ENCODE assay signal across 8 cellular contexts in the genomic region with DNA sequence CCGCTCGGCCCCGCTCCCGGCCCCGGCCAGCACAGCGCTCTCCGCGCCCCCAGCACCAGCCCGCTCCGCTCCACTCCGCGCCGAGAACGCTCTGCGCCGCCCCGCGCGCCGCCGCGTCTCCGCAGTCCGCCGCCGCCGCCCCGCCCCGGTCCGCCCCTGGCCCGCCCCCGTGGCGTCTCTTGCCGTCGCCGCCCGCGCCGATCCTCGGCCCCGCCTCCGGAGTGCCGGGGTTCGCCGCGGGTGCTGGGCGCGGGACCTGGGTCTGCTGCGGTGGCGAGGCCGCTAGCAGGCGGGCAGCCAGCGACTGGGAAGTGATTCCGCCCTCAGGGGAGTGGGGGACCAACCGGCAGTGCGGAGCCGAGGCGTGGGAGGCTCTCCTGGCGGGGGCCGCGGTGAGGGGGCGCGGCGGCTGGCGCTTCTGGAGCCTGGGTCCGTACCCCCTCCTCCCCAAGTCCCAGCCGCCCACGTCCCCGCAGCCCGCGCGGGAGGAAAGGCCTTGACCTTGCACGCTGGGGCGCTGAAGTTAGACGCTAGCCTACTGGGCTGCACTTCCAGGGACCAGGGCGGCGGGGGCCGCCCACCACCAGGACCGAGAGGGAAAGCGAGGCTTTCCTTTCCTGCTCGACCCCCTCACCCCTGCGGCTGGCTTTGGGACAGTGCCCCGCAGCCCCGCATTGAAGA. TPM values are rescaled to one million over a fixed set of nuclear protein-coding genes. Genes with fewer than 3 reads are reported as not detected.
DNase-seq lines count a peak whose midpoint lies in the region; ATAC-seq and TF ChIP-seq lines count a peak whose summit lies in the region.

A gene with protein sequence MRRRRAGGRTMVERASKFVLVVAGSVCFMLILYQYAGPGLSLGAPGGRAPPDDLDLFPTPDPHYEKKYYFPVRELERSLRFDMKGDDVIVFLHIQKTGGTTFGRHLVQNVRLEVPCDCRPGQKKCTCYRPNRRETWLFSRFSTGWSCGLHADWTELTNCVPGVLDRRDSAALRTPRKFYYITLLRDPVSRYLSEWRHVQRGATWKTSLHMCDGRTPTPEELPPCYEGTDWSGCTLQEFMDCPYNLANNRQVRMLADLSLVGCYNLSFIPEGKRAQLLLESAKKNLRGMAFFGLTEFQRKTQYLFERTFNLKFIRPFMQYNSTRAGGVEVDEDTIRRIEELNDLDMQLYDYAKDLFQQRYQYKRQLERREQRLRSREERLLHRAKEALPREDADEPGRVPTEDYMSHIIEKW (minus strand): TSS at position 93 of the 681 bp plus-strand sequence. CDS start 305 bp downstream, outside the sequence.

- H3K36me3 Mint-ChIP-seq in activated T-helper 17 cell treated with anti-CD3 and anti-CD28 coated beads, Interleukin-2, amount 50 U/mL, for 72 hours (ENCODE audit: low read depth) = no peaks in the 10 kb centered on the region
- no peaks in the 10 kb centered on the region for H3K36me3 Mint-ChIP-seq in naive thymus-derived CD8-positive, alpha-beta T cell
- peaks cover 15 to 17% of the 10 kb centered on the region in 2 donors for H3K36me3 Mint-ChIP-seq in stimulated activated naive B cell treated with anti-CD40 and anti-IgM and Interleukin-4, amounts not matched to agents 10 μg/mL and 1 μg/mL and 100 μg/mL, for 72 hours

- peaks cover 10% of the 10 kb centered on the region for H3K4me1 Mint-ChIP-seq in activated T-helper 17 cell treated with anti-CD3 and anti-CD28 coated beads, Interleukin-2, amount 50 U/mL, for 72 hours
- H3K4me1 Mint-ChIP-seq in naive thymus-derived CD8-positive, alpha-beta T cell = peaks cover 26 to 48% (median 43%) of the 10 kb centered on the region in 4 donors
- peaks cover 34 to 49% of the 10 kb centered on the region in 2 donors for H3K4me1 Mint-ChIP-seq in stimulated activated naive B cell treated with anti-CD40 and anti-IgM and Interleukin-4, amounts not matched to agents 10 μg/mL and 1 μg/mL and 100 μg/mL, for 72 hours

- H3K4me3 Mint-ChIP-seq in activated T-helper 17 cell treated with anti-CD3 and anti-CD28 coated beads, Interleukin-2, amount 50 U/mL, for 72 hours = peak within 1 kb of the TSS; percentile 78
- peak within 1 kb of the TSS; percentile 85 to 93 (median 87) for H3K4me3 Mint-ChIP-seq in naive thymus-derived CD8-positive, alpha-beta T cell
- peak within 1 kb of the TSS; percentile 95 to 98 for H3K4me3 Mint-ChIP-seq in stimulated activated naive B cell treated with anti-CD40 and anti-IgM and Interleukin-4, amounts not matched to agents 10 μg/mL and 1 μg/mL and 100 μg/mL, for 72 hours

- H3K27me3 Mint-ChIP-seq in activated T-helper 17 cell treated with anti-CD3 and anti-CD28 coated beads, Interleukin-2, amount 50 U/mL, for 72 hours = no peaks in the 10 kb centered on the region
- H3K27me3 Mint-ChIP-seq in naive thymus-derived CD8-positive, alpha-beta T cell = no peaks in the 10 kb centered on the region
- H3K27me3 Mint-ChIP-seq in stimulated activated naive B cell treated with anti-CD40 and anti-IgM and Interleukin-4, amounts not matched to agents 10 μg/mL and 1 μg/mL and 100 μg/mL, for 72 hours = peaks cover 0 to 6% of the 10 kb centered on the region in 2 donors

- DNase-seq in DMS114 treated with DMSO at 0.1 percent for 48 hours (lab: John Stamatoyannopoulos, UW; ENCODE audit: unreplicated experiment) = peak; percentile 25
- peak; percentile 82 for DNase-seq in HuH-7 (ENCODE audit: low spot score)
- DNase-seq in fibroblast of mammary gland (ENCODE audit: low read depth) = peak; percentile 67
- DNase-seq in naive thymus-derived CD8-positive, alpha-beta T cell = peak; percentile 78 to 95 (median 88)
- DNase-seq in stimulated activated naive B cell treated with anti-CD40 and anti-IgM and Interleukin-4, amounts not matched to agents 10 μg/mL and 1 μg/mL and 100 μg/mL, for 72 hours = peak; percentile 84

- H3K4me3 ChIP-seq in fibroblast of mammary gland (ENCODE audit: control insufficient read depth, low read depth, low read length) = peak within 1 kb of the TSS; percentile 77

- POLR2A ChIA-PET in naive thymus-derived CD8-positive, alpha-beta T cell (lab: Charles Lee) = no interaction called here

- TF ChIP-seq POLR2A in Raji (IDR thresholded peaks at IDR 0.05; ENCODE audit: insufficient read depth, low read depth, low read length) = peak; percentile 60

- no peak within 1 kb of the TSS for H3K27ac Mint-ChIP-seq in activated T-helper 17 cell treated with anti-CD3 and anti-CD28 coated beads, Interleukin-2, amount 50 U/mL, for 72 hours
- H3K27ac Mint-ChIP-seq in naive thymus-derived CD8-positive, alpha-beta T cell = peak within 1 kb of the TSS in 3 of 10 donors; percentile 30 to 87 (median 61)
- H3K27ac Mint-ChIP-seq in stimulated activated naive B cell treated with anti-CD40 and anti-IgM and Interleukin-4, amounts not matched to agents 10 μg/mL and 1 μg/mL and 100 μg/mL, for 72 hours = peak within 1 kb of the TSS; percentile 97

- peak; percentile 63 for ATAC-seq in GM21515 (IDR thresholded peaks at IDR 0.05; ENCODE audit: unreplicated experiment)
- ATAC-seq in activated T-helper 17 cell treated with anti-CD3 and anti-CD28 coated beads, Interleukin-2, amount 50 U/mL, for 72 hours (replicated peaks) = peak; percentile 81
- peak; percentile 81 for ATAC-seq in naive thymus-derived CD8-positive, alpha-beta T cell
- ATAC-seq in stimulated activated naive B cell treated with anti-CD40 and anti-IgM and Interleukin-4, amounts not matched to agents 10 μg/mL and 1 μg/mL and 100 μg/mL, for 72 hours (replicated peaks) = peak; percentile 73 to 76

- no peak for TF ChIP-seq CTCF in fibroblast of mammary gland (conservative IDR thresholded peaks at IDR 0.05; ENCODE audit: control insufficient read depth, insufficient read depth, low read depth, low read length)

- H3K9me3 Mint-ChIP-seq in activated T-helper 17 cell treated with anti-CD3 and anti-CD28 coated beads, Interleukin-2, amount 50 U/mL, for 72 hours = no peaks in the 10 kb centered on the region
- H3K9me3 Mint-ChIP-seq in naive thymus-derived CD8-positive, alpha-beta T cell = no peaks in the 10 kb centered on the region
- no peaks in the 10 kb centered on the region for H3K9me3 Mint-ChIP-seq in stimulated activated naive B cell treated with anti-CD40 and anti-IgM and Interleukin-4, amounts not matched to agents 10 μg/mL and 1 μg/mL and 100 μg/mL, for 72 hours

RNA-seq across cellular contexts. Expression of the gene that starts here (rescaled TPM):
- 1 to 10 TPM; 3.8 to 7.8 TPM for total RNA-seq in activated T-helper 17 cell treated with anti-CD3 and anti-CD28 coated beads, Interleukin-2, amount 50 U/mL, for 72 hours
- total RNA-seq in naive thymus-derived CD8-positive, alpha-beta T cell = 10 to 100 TPM; 14.4 to 15.2 TPM
- 1 to 10 TPM; 3.2 to 4.2 (median 3.5) TPM for polyA plus RNA-seq in naive thymus-derived CD8-positive, alpha-beta T cell

Comparison
In these comparisons a context has a peak if more than half of its experiments do, and no peak if none do; other contexts are left out.
1. Peak in every context shown above with its lines: DNase-seq, ATAC-seq and H3K4me3 ChIP-seq.
2. DNase-seq: peak in every context shown above with its lines; median percentile 88 in naive thymus-derived CD8-positive, alpha-beta T cell; 84 in stimulated activated naive B cell treated with anti-CD40 and anti-IgM and Interleukin-4, amounts not matched to agents 10 μg/mL and 1 μg/mL and 100 μg/mL, for 72 hours; 82 in HuH-7; 67 in fibroblast of mammary gland; 25 in DMS114 treated with DMSO at 0.1 percent for 48 hours.